25 cellular contexts compared by ENCODE assay signal in the genomic region with DNA sequence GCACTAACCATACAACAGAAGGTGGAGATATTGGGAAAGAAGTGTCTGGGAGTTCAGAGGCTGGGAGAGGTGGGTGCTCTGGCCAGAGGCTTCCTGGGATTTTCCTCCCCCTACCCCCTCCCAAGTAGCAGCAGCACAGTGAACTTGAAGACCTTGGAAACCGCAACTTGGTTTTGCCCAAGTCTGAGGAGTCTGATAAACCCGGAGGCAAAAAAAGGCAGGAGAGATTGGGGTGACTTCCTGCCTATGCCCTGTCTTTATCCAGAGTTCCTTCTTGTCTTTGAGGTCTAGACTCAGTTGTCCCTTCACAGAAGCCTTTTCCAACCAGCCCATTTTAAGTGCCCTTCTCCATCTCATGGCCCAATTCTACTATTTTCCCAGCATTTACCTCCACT. TPM values are rescaled to one million over a fixed set of nuclear protein-coding genes. Genes with fewer than 3 reads are reported as not detected.
"Had no signal": no experiment of that assay in that cellular context is flagged by ENCODE, and none has a peak within 500 bp of the region (broad histone marks: within the 10 kb centered on the region; RNA-seq: fewer than 3 reads in every experiment).

No MANE protein-coding gene starts in this region.

- H3K4me3 ChIP-seq: colonic mucosa, lower lobe of right lung, thoracic aorta, upper lobe of right lung had no signal

- H3K9me3 Mint-ChIP-seq: activated naive CD4-positive, alpha-beta T cell treated with anti-CD3 and anti-CD28 coated beads, Interleukin-2, amount 50 U/mL, for 24 hours; endodermal cell; stimulated activated naive B cell treated with anti-CD40 and anti-IgM and Interleukin-4, amounts not matched to agents 10 μg/mL and 1 μg/mL and 100 μg/mL, for 72 hours had no signal

- H3K9me3 ChIP-seq: ascending aorta, colonic mucosa, lower lobe of right lung, thoracic aorta, upper lobe of right lung had no signal

- H3K36me3 Mint-ChIP-seq: natural killer cell; stimulated activated naive B cell treated with anti-CD40 and anti-IgM and Interleukin-4, amounts not matched to agents 10 μg/mL and 1 μg/mL and 100 μg/mL, for 72 hours had no signal

- FAIRE-seq: keratinocyte, TTC549 had no signal

- DNase-seq: activated CD4-positive, alpha-beta T cell treated with anti-CD3 and anti-CD28 coated beads, Interleukin-2, amount 50 U/mL, for 1 hour; activated CD4-positive, CD25-positive, alpha-beta regulatory T cell treated with anti-CD3 and anti-CD28 coated beads, Interleukin-2, amount 50 U/mL, for 72 hours; activated CD8-positive, alpha-beta memory T cell treated with anti-CD3 and anti-CD28 coated beads for 24 hours; activated CD8-positive, alpha-beta memory T cell treated with anti-CD3 and anti-CD28 coated beads, Interleukin-2, amount 50 U/mL, for 48 hours; activated gamma-delta T cell; activated T-cell treated with anti-CD3 and anti-CD28 coated beads, Interleukin-2, amount 50 U/mL, for 48 hours; colonic mucosa; endodermal cell; foreskin fibroblast; glutamatergic neuron; hypothalamus; lower lobe of right lung; natural killer cell; posterior cingulate gyrus; retina; stimulated activated naive B cell treated with anti-CD40 and anti-IgM and Interleukin-4, amounts not matched to agents 10 μg/mL and 1 μg/mL and 100 μg/mL, for 72 hours; upper lobe of right lung had no signal

- H3K36me3 ChIP-seq: ascending aorta, colonic mucosa, lower lobe of right lung, thoracic aorta, upper lobe of right lung had no signal

- H3K4me3 Mint-ChIP-seq: activated naive CD4-positive, alpha-beta T cell treated with anti-CD3 and anti-CD28 coated beads, Interleukin-2, amount 50 U/mL, for 24 hours; central memory CD8-positive, alpha-beta T cell had no signal

- H3K27me3 ChIP-seq: ascending aorta had no signal

- H3K27ac ChIP-seq: ascending aorta, colonic mucosa, epithelial cell of prostate, lower lobe of right lung, upper lobe of right lung had no signal

- H3K27ac Mint-ChIP-seq: activated naive CD4-positive, alpha-beta T cell treated with anti-CD3 and anti-CD28 coated beads, Interleukin-2, amount 50 U/mL, for 24 hours; endodermal cell; natural killer cell; stimulated activated naive B cell treated with anti-CD40 and anti-IgM and Interleukin-4, amounts not matched to agents 10 μg/mL and 1 μg/mL and 100 μg/mL, for 72 hours had no signal

- ATAC-seq: lower lobe of right lung, natural killer cell, upper lobe of right lung had no signal

RNA-seq across cellular contexts. Expression of a gene that starts 25.4 kb away (rescaled TPM):
- total RNA-seq: T-helper 2 cell treated with Interferon-gamma antibody and Interleukin-4, amounts not matched to agents 100 ng/mL and 5 ng/mL, for 36 hours had no signal
